In the genomic region with DNA sequence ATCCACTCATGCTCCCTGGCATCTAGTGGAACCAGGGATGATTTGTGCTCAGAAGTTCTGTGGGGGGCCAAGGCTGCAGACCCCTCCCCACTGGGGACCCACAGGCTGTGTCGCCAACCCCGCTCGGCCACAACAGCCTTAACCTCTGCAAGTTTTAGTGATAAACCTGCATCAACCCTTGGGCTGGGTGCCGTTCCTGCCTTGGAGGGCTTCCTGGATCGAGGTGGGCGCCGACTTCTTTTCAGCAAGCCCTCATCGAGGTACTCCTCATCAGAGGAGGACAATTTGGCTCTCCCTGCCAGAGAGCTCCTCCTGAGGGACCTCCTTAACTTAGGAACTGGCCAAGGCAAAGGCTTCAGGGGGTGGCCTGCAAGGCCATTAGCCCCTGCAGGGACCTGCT, we compare ENCODE assay signal across 26 cellular contexts. TPM values are rescaled to one million over a fixed set of nuclear protein-coding genes. Genes with fewer than 3 reads are reported as not detected.
"Had no signal": no experiment of that assay in that cellular context is flagged by ENCODE, and none has a peak within 500 bp of the region (broad histone marks: within the 10 kb centered on the region; RNA-seq: fewer than 3 reads in every experiment).

No MANE protein-coding gene starts in this region.

- H3K9me3 ChIP-seq: heart right ventricle, left lung, sigmoid colon, thoracic aorta, vagina had no signal

- H3K27ac Mint-ChIP-seq: activated CD4-positive, alpha-beta memory T cell treated with anti-CD3 and anti-CD28 coated beads, Interleukin-2, amount 10 ng/mL, durations not matched to agents 7 days and 5 days; activated CD4-positive, alpha-beta T cell treated with anti-CD3 and anti-CD28 coated beads, Interleukin-2, amount 10 ng/mL, durations not matched to agents 24 days and 14 days; activated T-cell treated with anti-CD3 and anti-CD28 coated beads, Interleukin-2, amount 50 U/mL, for 72 hours; effector memory CD8-positive, alpha-beta T cell; immature natural killer cell; mesothelial cell of epicardium; T-helper 2 cell treated with Interferon-gamma antibody and Interleukin-4, amounts not matched to agents 5 μg/mL and 100 μg/mL, for 36 hours had no signal

- H3K36me3 Mint-ChIP-seq: brain, immature natural killer cell, mesothelial cell of epicardium, type B pancreatic cell had no signal

- H3K27ac ChIP-seq: epithelial cell of prostate, heart right ventricle, left lung, sigmoid colon, thoracic aorta, vagina had no signal

- ATAC-seq: activated CD4-positive, CD25-positive, alpha-beta regulatory T cell treated with anti-CD3 and anti-CD28 coated beads, Interleukin-2, amount 50 U/mL, for 24 hours; effector memory CD8-positive, alpha-beta T cell had no signal

- H3K9me3 Mint-ChIP-seq: activated CD4-positive, alpha-beta memory T cell treated with anti-CD3 and anti-CD28 coated beads, Interleukin-2, amount 10 ng/mL, durations not matched to agents 7 days and 5 days; activated CD4-positive, alpha-beta T cell treated with anti-CD3 and anti-CD28 coated beads, Interleukin-2, amount 10 ng/mL, durations not matched to agents 24 days and 14 days; activated T-cell treated with anti-CD3 and anti-CD28 coated beads, Interleukin-2, amount 50 U/mL, for 72 hours; effector memory CD8-positive, alpha-beta T cell; mesothelial cell of epicardium; nephron; T-helper 2 cell treated with Interferon-gamma antibody and Interleukin-4, amounts not matched to agents 5 μg/mL and 100 μg/mL, for 36 hours; type B pancreatic cell had no signal

- DNase-seq: activated CD4-positive, alpha-beta memory T cell treated with anti-CD3 and anti-CD28 coated beads, Interleukin-2, amount 10 ng/mL, durations not matched to agents 7 days and 5 days; activated CD4-positive, alpha-beta T cell treated with anti-CD3 and anti-CD28 coated beads, Interleukin-2, amount 10 ng/mL, durations not matched to agents 24 days and 14 days; activated gamma-delta T cell; activated naive CD4-positive, alpha-beta T cell treated with anti-CD3 and anti-CD28 coated beads, Interleukin-2, amount 50 U/mL, for 16 hours; activated T-cell treated with anti-CD3 and anti-CD28 coated beads, Interleukin-2, amount 50 U/mL, for 72 hours; caudate nucleus; dermis blood vessel endothelial cell; effector memory CD8-positive, alpha-beta T cell; heart right ventricle; immature natural killer cell; kidney glomerular epithelial cell; sigmoid colon; stimulated activated CD4-positive, alpha-beta T cell treated with anti-CD3 and anti-CD28 coated beads, Interleukin-2, amount 100 ng/mL, for 48 hours; stimulated activated CD8-positive, alpha-beta memory T cell treated with anti-CD3 and anti-CD28 coated beads, Interleukin-4, amount 100 ng/mL, for 48 hours; stimulated activated naive CD4-positive, alpha-beta T cell treated with Interleukin-2 at 50 U/mL for 16 hours had no signal

- H3K36me3 ChIP-seq: heart right ventricle, left lung, sigmoid colon, thoracic aorta, vagina had no signal

- H3K4me3 Mint-ChIP-seq: activated CD4-positive, alpha-beta memory T cell treated with anti-CD3 and anti-CD28 coated beads, Interleukin-2, amount 10 ng/mL, durations not matched to agents 7 days and 5 days; activated CD4-positive, alpha-beta T cell treated with anti-CD3 and anti-CD28 coated beads, Interleukin-2, amount 10 ng/mL, durations not matched to agents 24 days and 14 days; T-helper 2 cell treated with Interferon-gamma antibody and Interleukin-4, amounts not matched to agents 5 μg/mL and 100 μg/mL, for 36 hours had no signal

RNA-seq across cellular contexts. Expression of a gene that starts 1.9 kb away (rescaled TPM):
- total RNA-seq: activated CD4-positive, alpha-beta memory T cell treated with anti-CD3 and anti-CD28 coated beads, Interleukin-2, amount 10 ng/mL, durations not matched to agents 7 days and 5 days; activated CD4-positive, alpha-beta T cell treated with anti-CD3 and anti-CD28 coated beads, Interleukin-2, amount 10 ng/mL, durations not matched to agents 24 days and 14 days; activated T-cell treated with anti-CD3 and anti-CD28 coated beads, Interleukin-2, amount 50 U/mL, for 72 hours; lung microvascular endothelial cell had no signal
- polyA plus RNA-seq: heart right ventricle, immature natural killer cell had no signal
